ENCODE assay signal across 9 cellular contexts in the genomic region with DNA sequence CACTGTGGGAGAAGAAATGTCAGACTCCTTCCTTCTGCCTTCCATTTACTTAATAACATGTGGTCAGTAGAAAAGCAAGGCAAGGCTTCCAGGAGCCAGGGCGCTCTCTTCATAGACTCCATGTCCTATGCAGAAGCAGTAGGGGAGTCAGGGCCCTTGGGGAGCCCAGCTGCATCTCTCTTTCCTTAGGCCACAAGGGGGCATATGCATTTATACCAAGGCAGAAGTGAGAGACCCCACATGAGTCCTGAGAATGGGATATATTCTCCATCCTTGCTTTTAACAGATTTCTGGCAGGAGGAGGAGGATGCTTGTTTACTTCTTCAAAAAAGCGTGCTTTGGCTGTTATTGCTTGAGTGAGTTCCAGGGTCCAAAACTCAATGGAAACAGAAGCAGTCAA.
DNase-seq lines count a peak whose midpoint lies in the region; ATAC-seq and TF ChIP-seq lines count a peak whose summit lies in the region.
"Had no signal": no experiment of that assay in that cellular context is flagged by ENCODE, and none has a peak within 500 bp of the region (broad histone marks: within the 10 kb centered on the region; RNA-seq: fewer than 3 reads in every experiment).

No MANE protein-coding gene starts in this region.

- H3K4me3 Mint-ChIP-seq in activated CD4-positive, alpha-beta memory T cell treated with anti-CD3 and anti-CD28 coated beads for 36 hours, result no peak overlapping the region
- H3K4me3 Mint-ChIP-seq in T-helper 2 cell treated with Interferon-gamma antibody and Interleukin-4, amounts not matched to agents 5 μg/mL and 100 μg/mL, for 36 hours, result no peak overlapping the region
- H3K4me3 Mint-ChIP-seq: activated naive CD8-positive, alpha-beta T cell had no signal

- H3K4me1 Mint-ChIP-seq in activated CD4-positive, alpha-beta memory T cell treated with anti-CD3 and anti-CD28 coated beads for 36 hours (ENCODE audit: low read depth), result peaks cover 8% of the 10 kb centered on the region
- no peaks in the 10 kb centered on the region for H3K4me1 Mint-ChIP-seq in T-helper 2 cell treated with Interferon-gamma antibody and Interleukin-4, amounts not matched to agents 5 μg/mL and 100 μg/mL, for 36 hours (ENCODE audit: low read depth)

- peak in 8 of 9 donors; percentile 42 to 63 (median 48) for TF ChIP-seq CTCF in heart right ventricle (IDR thresholded peaks at IDR 0.05)

- H3K9me3 Mint-ChIP-seq in activated CD4-positive, alpha-beta memory T cell treated with anti-CD3 and anti-CD28 coated beads for 36 hours, result no peaks in the 10 kb centered on the region
- H3K9me3 Mint-ChIP-seq in T-helper 2 cell treated with Interferon-gamma antibody and Interleukin-4, amounts not matched to agents 5 μg/mL and 100 μg/mL, for 36 hours, result no peaks in the 10 kb centered on the region

- no peaks in the 10 kb centered on the region for H3K4me1 ChIP-seq in heart right ventricle

- no peaks in the 10 kb centered on the region for H3K27me3 ChIP-seq in heart right ventricle

- peaks cover 0 to under 1% (median 0%) of the 10 kb centered on the region in 9 donors for H3K36me3 ChIP-seq in heart right ventricle

- WGBS in heart right ventricle, 2 donors, result 84 to 89% methylated on average over 2 of the region's 2 CpGs

- ATAC-seq in HG03432 (IDR thresholded peaks at IDR 0.05; ENCODE audit: unreplicated experiment) (peak; percentile 45), heart right ventricle (peak in 1 of 8 donors; percentile 66)

- H3K27me3 Mint-ChIP-seq in activated CD4-positive, alpha-beta memory T cell treated with anti-CD3 and anti-CD28 coated beads for 36 hours, result no peaks in the 10 kb centered on the region
- no peaks in the 10 kb centered on the region for H3K27me3 Mint-ChIP-seq in T-helper 2 cell treated with Interferon-gamma antibody and Interleukin-4, amounts not matched to agents 5 μg/mL and 100 μg/mL, for 36 hours (ENCODE audit: low read depth)
- H3K27me3 Mint-ChIP-seq: activated naive CD8-positive, alpha-beta T cell had no signal

- intact Hi-C loops in activated CD4-positive, alpha-beta memory T cell treated with anti-CD3 and anti-CD28 coated beads for 36 hours (cut with micrococcal nuclease), result loop anchor here (1.0 kb wide), 1 partner anchor 281 kb away; no protein-coding TSS in a partner anchor
- intact Hi-C loops in heart right ventricle (cut with DNase I), result loop anchor here in 1 of 10 donors (10.0 kb wide), 1 partner anchor 138 kb away; no protein-coding TSS in a partner anchor

- CTCF ChIA-PET in activated CD4-positive, alpha-beta memory T cell treated with anti-CD3 and anti-CD28 coated beads for 36 hours (lab: Charles Lee), result interaction anchor here (1.1 to 1.7 kb wide), 5 partner anchors 28 to 294 kb away, joined by 3 to 13 read pairs (median 4); no protein-coding TSS in a partner anchor

- no peak overlapping the region for H3K27ac Mint-ChIP-seq in activated CD4-positive, alpha-beta memory T cell treated with anti-CD3 and anti-CD28 coated beads for 36 hours
- H3K27ac Mint-ChIP-seq in T-helper 2 cell treated with Interferon-gamma antibody and Interleukin-4, amounts not matched to agents 5 μg/mL and 100 μg/mL, for 36 hours, result no peak overlapping the region
- H3K27ac Mint-ChIP-seq: activated naive CD8-positive, alpha-beta T cell had no signal

- no peaks in the 10 kb centered on the region for H3K36me3 Mint-ChIP-seq in activated CD4-positive, alpha-beta memory T cell treated with anti-CD3 and anti-CD28 coated beads for 36 hours
- no peaks in the 10 kb centered on the region for H3K36me3 Mint-ChIP-seq in T-helper 2 cell treated with Interferon-gamma antibody and Interleukin-4, amounts not matched to agents 5 μg/mL and 100 μg/mL, for 36 hours (ENCODE audit: low read depth)
- H3K36me3 Mint-ChIP-seq: activated naive CD8-positive, alpha-beta T cell had no signal

- POLR2A ChIA-PET in activated CD4-positive, alpha-beta memory T cell treated with anti-CD3 and anti-CD28 coated beads for 36 hours (lab: Charles Lee), result no interaction called here

- no peaks in the 10 kb centered on the region for H3K9me3 ChIP-seq in heart right ventricle

- no peak overlapping the region for H3K27ac ChIP-seq in heart right ventricle

- DNase-seq in activated gamma-delta T cell treated with Interleukin-2 at 50 U/mL for 16 hours (peak; percentile 32), activated gamma-delta T cell (lab: John Stamatoyannopoulos, UW) (no peak), heart right ventricle (peak in 1 of 2 donors; percentile 23), SIG-M5 treated with dmso at 0.1 percent for 504 hours (lab: John Stamatoyannopoulos, UW; ENCODE audit: unreplicated experiment) (no peak)
- peak; percentile 23 for DNase-seq in activated CD4-positive, alpha-beta memory T cell treated with anti-CD3 and anti-CD28 coated beads for 36 hours
- peak; percentile 4 to 10 for DNase-seq in stimulated activated CD8-positive, alpha-beta memory T cell treated with anti-CD3 and anti-CD28 coated beads, Interleukin-4, amount 100 ng/mL, for 1 hour (ENCODE audit: low read depth in 2 of 2, low spot score in 1 of 2)
- no peak for DNase-seq in T-helper 2 cell treated with Interferon-gamma antibody and Interleukin-4, amounts not matched to agents 5 μg/mL and 100 μg/mL, for 36 hours (ENCODE audit: low spot score)

- no peak overlapping the region for H3K4me3 ChIP-seq in heart right ventricle

Comparison
In these comparisons a context has a peak if more than half of its experiments do, and no peak if none do; other contexts are left out.
1. DNase-seq: peak in activated gamma-delta T cell treated with Interleukin-2 at 50 U/mL for 16 hours (single experiment), activated CD4-positive, alpha-beta memory T cell treated with anti-CD3 and anti-CD28 coated beads for 36 hours (single experiment) and stimulated activated CD8-positive, alpha-beta memory T cell treated with anti-CD3 and anti-CD28 coated beads, Interleukin-4, amount 100 ng/mL, for 1 hour (2 of 2); none in activated gamma-delta T cell (single experiment), SIG-M5 treated with dmso at 0.1 percent for 504 hours (single experiment) and T-helper 2 cell treated with Interferon-gamma antibody and Interleukin-4, amounts not matched to agents 5 μg/mL and 100 μg/mL, for 36 hours (single experiment).